ENCODE assay signal across 34 cellular contexts in the genomic region with DNA sequence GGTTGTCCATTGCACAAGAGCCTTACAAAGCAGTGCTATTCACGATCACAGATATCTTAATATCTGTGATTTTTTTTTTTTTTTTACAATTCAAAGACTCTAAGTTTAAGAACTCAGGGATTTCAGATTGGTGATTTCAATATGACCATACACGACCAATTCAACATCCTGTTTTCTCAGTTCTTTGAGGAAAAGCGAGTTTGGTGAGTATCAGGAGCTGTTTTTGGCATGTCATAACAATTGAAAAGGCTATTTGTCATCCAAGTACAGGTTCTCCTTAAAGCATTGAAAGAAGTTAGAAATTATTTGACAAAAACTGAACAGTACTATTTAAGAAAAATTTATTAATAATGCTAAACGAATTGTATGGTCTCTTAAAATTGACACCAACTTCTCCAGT.
"Had no signal": no experiment of that assay in that cellular context is flagged by ENCODE, and none has a peak within 500 bp of the region (broad histone marks: within the 10 kb centered on the region; RNA-seq: fewer than 3 reads in every experiment).

No MANE protein-coding gene starts in this region.

- H3K27me3 ChIP-seq: MG63 had no signal

- DNase-seq: Karpas-422, Kasumi-1, KG1, MG63, MM.1S, MV-4-11, NCI-H1048, NCI-H1092, NCI-H1092 treated with DMSO at 0.1 percent for 48 hours, NCI-H1105, NCI-H1105 treated with DMSO at 0.1 percent for 48 hours, NCI-H1417, NCI-H1417 treated with DMSO at 0.1 percent for 48 hours, NCI-H1436, NCI-H1436 treated with DMSO at 0.1 percent for 48 hours, NCI-H146, NCI-H1694, NCI-H1694 treated with DMSO at 0.1 percent for 48 hours, NCI-H187, NCI-H187 treated with DMSO at 0.1 percent for 48 hours, NCI-H1930, NCI-H2029, NCI-H2029 treated with DMSO at 0.1 percent for 48 hours, NCI-H2081, NCI-H2081 treated with DMSO at 0.1 percent for 48 hours, NCI-H2107, NCI-H2171, NCI-H2171 treated with DMSO at 0.1 percent for 48 hours, NCI-H2227 treated with DMSO at 0.1 percent for 48 hours, NCI-H226, NCI-H345, NCI-H446, NCI-H446 treated with DMSO at 0.1 percent for 48 hours had no signal

- H3K4me2 ChIP-seq: KMS-11 had no signal

- H3K36me3 ChIP-seq: MG63 had no signal

- H3K27ac ChIP-seq: KMS-11 had no signal

- H3K9ac ChIP-seq: KMS-11 had no signal

- H3K4me3 ChIP-seq: MG63 had no signal

- H3K9me3 ChIP-seq: MG63 had no signal
